Comparison of ENCODE assay signal across 2 cellular contexts in the genomic region with DNA sequence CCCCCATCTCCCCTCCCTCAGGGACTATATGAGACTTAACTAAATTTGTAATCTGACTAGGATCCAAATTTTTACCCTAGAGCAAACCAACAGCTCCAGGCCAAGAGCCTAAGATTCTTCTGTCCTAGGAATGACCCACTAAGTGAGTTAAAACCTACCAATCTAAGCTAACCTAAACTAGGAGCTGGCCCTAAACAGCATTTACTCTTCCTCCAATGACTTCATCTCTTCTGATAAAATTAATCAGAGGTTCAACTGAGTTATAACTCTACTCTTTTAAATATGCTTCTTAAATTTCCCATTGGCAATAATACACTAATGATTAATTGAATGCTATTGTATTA.
TF ChIP-seq lines count a peak whose summit lies in the region.

No MANE protein-coding gene starts in this region.

TF ChIP-seq in endothelial cell of umbilical vein, 7 proteins besides CTCF, POLR2A, EP300 and RAD21 (continued from another document):
- TF ChIP-seq MYC (IDR thresholded peaks at IDR 0.05; ENCODE audit: low read depth, low read length): no peak
- no peak for TF ChIP-seq POLR2AphosphoS5 (IDR thresholded peaks at IDR 0.05; ENCODE audit: insufficient read depth, low read depth, low read length)
- no peak for TF ChIP-seq JUN (IDR thresholded peaks at IDR 0.05; ENCODE audit: borderline replicate concordance, insufficient read depth, insufficient read length, low read depth)
- TF ChIP-seq EZH2 (IDR thresholded peaks at IDR 0.05; ENCODE audit: borderline replicate concordance, low read depth, low read length, severe bottlenecking): no peak

TF ChIP-seq in WTC11, 78 proteins besides CTCF, POLR2A, EP300 and RAD21 (continued from another document):
- TF ChIP-seq, protein P1, sequence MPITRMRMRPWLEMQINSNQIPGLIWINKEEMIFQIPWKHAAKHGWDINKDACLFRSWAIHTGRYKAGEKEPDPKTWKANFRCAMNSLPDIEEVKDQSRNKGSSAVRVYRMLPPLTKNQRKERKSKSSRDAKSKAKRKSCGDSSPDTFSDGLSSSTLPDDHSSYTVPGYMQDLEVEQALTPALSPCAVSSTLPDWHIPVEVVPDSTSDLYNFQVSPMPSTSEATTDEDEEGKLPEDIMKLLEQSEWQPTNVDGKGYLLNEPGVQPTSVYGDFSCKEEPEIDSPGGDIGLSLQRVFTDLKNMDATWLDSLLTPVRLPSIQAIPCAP (CRISPR knock-in tag; IDR thresholded peaks at IDR 0.05): no peak
- TF ChIP-seq, protein P2, sequence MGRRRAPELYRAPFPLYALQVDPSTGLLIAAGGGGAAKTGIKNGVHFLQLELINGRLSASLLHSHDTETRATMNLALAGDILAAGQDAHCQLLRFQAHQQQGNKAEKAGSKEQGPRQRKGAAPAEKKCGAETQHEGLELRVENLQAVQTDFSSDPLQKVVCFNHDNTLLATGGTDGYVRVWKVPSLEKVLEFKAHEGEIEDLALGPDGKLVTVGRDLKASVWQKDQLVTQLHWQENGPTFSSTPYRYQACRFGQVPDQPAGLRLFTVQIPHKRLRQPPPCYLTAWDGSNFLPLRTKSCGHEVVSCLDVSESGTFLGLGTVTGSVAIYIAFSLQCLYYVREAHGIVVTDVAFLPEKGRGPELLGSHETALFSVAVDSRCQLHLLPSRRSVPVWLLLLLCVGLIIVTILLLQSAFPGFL (CRISPR knock-in tag; IDR thresholded peaks at IDR 0.05; ENCODE audit: borderline replicate concordance): no peak
- no peak for TF ChIP-seq FOXJ3 (CRISPR knock-in tag; IDR thresholded peaks at IDR 0.05; ENCODE audit: borderline replicate concordance)
- TF ChIP-seq JAZF1 (CRISPR knock-in tag; IDR thresholded peaks at IDR 0.05): no peak
- TF ChIP-seq, protein P3, sequence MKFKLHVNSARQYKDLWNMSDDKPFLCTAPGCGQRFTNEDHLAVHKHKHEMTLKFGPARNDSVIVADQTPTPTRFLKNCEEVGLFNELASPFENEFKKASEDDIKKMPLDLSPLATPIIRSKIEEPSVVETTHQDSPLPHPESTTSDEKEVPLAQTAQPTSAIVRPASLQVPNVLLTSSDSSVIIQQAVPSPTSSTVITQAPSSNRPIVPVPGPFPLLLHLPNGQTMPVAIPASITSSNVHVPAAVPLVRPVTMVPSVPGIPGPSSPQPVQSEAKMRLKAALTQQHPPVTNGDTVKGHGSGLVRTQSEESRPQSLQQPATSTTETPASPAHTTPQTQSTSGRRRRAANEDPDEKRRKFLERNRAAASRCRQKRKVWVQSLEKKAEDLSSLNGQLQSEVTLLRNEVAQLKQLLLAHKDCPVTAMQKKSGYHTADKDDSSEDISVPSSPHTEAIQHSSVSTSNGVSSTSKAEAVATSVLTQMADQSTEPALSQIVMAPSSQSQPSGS (CRISPR knock-in tag; IDR thresholded peaks at IDR 0.05; ENCODE audit: borderline replicate concordance, low read depth): no peak
- TF ChIP-seq MYBL2 (CRISPR knock-in tag; IDR thresholded peaks at IDR 0.05): no peak
- no peak for TF ChIP-seq TEAD4 (CRISPR knock-in tag; IDR thresholded peaks at IDR 0.05)
- TF ChIP-seq FOXK1 (CRISPR knock-in tag; IDR thresholded peaks at IDR 0.05): no peak
- no peak for TF ChIP-seq ZNF317 (CRISPR knock-in tag; IDR thresholded peaks at IDR 0.05; ENCODE audit: borderline replicate concordance, low read depth)
- TF ChIP-seq, protein P4, sequence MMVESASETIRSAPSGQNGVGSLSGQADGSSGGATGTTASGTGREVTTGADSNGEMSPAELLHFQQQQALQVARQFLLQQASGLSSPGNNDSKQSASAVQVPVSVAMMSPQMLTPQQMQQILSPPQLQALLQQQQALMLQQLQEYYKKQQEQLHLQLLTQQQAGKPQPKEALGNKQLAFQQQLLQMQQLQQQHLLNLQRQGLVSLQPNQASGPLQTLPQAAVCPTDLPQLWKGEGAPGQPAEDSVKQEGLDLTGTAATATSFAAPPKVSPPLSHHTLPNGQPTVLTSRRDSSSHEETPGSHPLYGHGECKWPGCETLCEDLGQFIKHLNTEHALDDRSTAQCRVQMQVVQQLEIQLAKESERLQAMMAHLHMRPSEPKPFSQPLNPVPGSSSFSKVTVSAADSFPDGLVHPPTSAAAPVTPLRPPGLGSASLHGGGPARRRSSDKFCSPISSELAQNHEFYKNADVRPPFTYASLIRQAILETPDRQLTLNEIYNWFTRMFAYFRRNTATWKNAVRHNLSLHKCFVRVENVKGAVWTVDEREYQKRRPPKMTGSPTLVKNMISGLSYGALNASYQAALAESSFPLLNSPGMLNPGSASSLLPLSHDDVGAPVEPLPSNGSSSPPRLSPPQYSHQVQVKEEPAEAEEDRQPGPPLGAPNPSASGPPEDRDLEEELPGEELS (CRISPR knock-in tag; IDR thresholded peaks at IDR 0.05): no peak
- TF ChIP-seq ZNF423 (CRISPR knock-in tag; IDR thresholded peaks at IDR 0.05): no peak
